ENCODE assay signal across 1 cellular context in genomic region chr12:50111693-50112455, GRCh38.
TF ChIP-seq lines count a peak whose summit lies in the region.

TSS of gene COX14 (plus strand) at chr12:50112236. CDS start at chr12:50120044, 7,808 bp downstream.

TF ChIP-seq in HEK293, 187 proteins besides CTCF, POLR2A, EP300 and RAD21 (continued from another document and continues in another):
- 0 out of 2 replicates have a peak, but pooled peaks have one; percentile 24 for TF ChIP-seq ZNF518A (tag by site-specific recombination; conservative IDR thresholded peaks at IDR 0.05; ENCODE audit: low read depth)
- TF ChIP-seq ZNF660 (tag by site-specific recombination; IDR thresholded peaks at IDR 0.05) = peak; percentile 58; the same call in 1 of the 2 replicates
- TF ChIP-seq ZBTB49 (tag by site-specific recombination; IDR thresholded peaks at IDR 0.05; ENCODE audit: low read depth) = no peak
- TF ChIP-seq INSM2 (tag by site-specific recombination; IDR thresholded peaks at IDR 0.05) = peak; percentile 65
- TF ChIP-seq MZF1 (tag by site-specific recombination; IDR thresholded peaks at IDR 0.05; ENCODE audit: borderline replicate concordance) = no peak
- TF ChIP-seq ZSCAN18 (tag by site-specific recombination; IDR thresholded peaks at IDR 0.05) = no peak
- TF ChIP-seq ZNF777 (tag by site-specific recombination; IDR thresholded peaks at IDR 0.05; ENCODE audit: borderline replicate concordance) = no peak
- TF ChIP-seq ZNF202 (tag by site-specific recombination; IDR thresholded peaks at IDR 0.05; ENCODE audit: borderline replicate concordance) = no peak
- TF ChIP-seq ZBTB20 (tag by site-specific recombination; IDR thresholded peaks at IDR 0.05) = peak; percentile 87; the same call in 1 of the 2 replicates
- TF ChIP-seq ZNF830 (tag by site-specific recombination; IDR thresholded peaks at IDR 0.05; ENCODE audit: low read depth) = no peak
- no peak for TF ChIP-seq ZNF530 (tag by site-specific recombination; IDR thresholded peaks at IDR 0.05; ENCODE audit: low read depth)
- TF ChIP-seq ZFP41 (tag by site-specific recombination; IDR thresholded peaks at IDR 0.05; ENCODE audit: borderline replicate concordance) = no peak
- TF ChIP-seq ZNF558 (tag by site-specific recombination; IDR thresholded peaks at IDR 0.05) = no peak
- no peak for TF ChIP-seq ZNF48 (tag by site-specific recombination; IDR thresholded peaks at IDR 0.05)
- no peak for TF ChIP-seq ZNF433 (tag by site-specific recombination; IDR thresholded peaks at IDR 0.05; ENCODE audit: low read depth)
- peak; percentile 79 for TF ChIP-seq ZNF629 (tag by site-specific recombination; IDR thresholded peaks at IDR 0.05)
- TF ChIP-seq ZNF354C (tag by site-specific recombination; IDR thresholded peaks at IDR 0.05; ENCODE audit: borderline replicate concordance, low read depth) = no peak
- peak; percentile 70; the same call in 1 of the 2 replicates for TF ChIP-seq PBX3 (CRISPR knock-in tag; IDR thresholded peaks at IDR 0.05)
- no peak for TF ChIP-seq YY2 (tag by site-specific recombination; IDR thresholded peaks at IDR 0.05)
- TF ChIP-seq BCL11B (tag by site-specific recombination; IDR thresholded peaks at IDR 0.05; ENCODE audit: low read depth) = no peak; the same call in 1 of the 2 replicates
- no peak for TF ChIP-seq KLF10 (tag by site-specific recombination; IDR thresholded peaks at IDR 0.05)
- TF ChIP-seq ZNF623 (tag by site-specific recombination; IDR thresholded peaks at IDR 0.05) = no peak
- TF ChIP-seq IKZF3 (tag by site-specific recombination; IDR thresholded peaks at IDR 0.05) = no peak
- TF ChIP-seq ZNF426 (tag by site-specific recombination; IDR thresholded peaks at IDR 0.05) = no peak
- TF ChIP-seq REPIN1 (tag by site-specific recombination; IDR thresholded peaks at IDR 0.05; ENCODE audit: low read depth) = peak; percentile 92; the same call in 1 of the 2 replicates
- TF ChIP-seq ZNF501 (tag by site-specific recombination; IDR thresholded peaks at IDR 0.05) = peak; percentile 99
- no peak; the same call in 1 of the 2 replicates for TF ChIP-seq ZNF561 (tag by site-specific recombination; IDR thresholded peaks at IDR 0.05; ENCODE audit: borderline replicate concordance)
- no peak for TF ChIP-seq MEIS1 (CRISPR knock-in tag; IDR thresholded peaks at IDR 0.05; ENCODE audit: borderline replicate concordance)
- TF ChIP-seq ZFP69B (tag by site-specific recombination; IDR thresholded peaks at IDR 0.05) = peak; percentile 75
- no peak for TF ChIP-seq ZNF555 (tag by site-specific recombination; conservative IDR thresholded peaks at IDR 0.05)
- peak; percentile 32; the same call in 1 of the 2 replicates for TF ChIP-seq ATF2 (tag by site-specific recombination; IDR thresholded peaks at IDR 0.05; ENCODE audit: low read depth)
- TF ChIP-seq ZNF837 (tag by site-specific recombination; IDR thresholded peaks at IDR 0.05) = no peak
- peak; percentile 80; the same call in 1 of the 2 replicates for TF ChIP-seq ZSCAN23 (tag by site-specific recombination; IDR thresholded peaks at IDR 0.05)
- no peak for TF ChIP-seq SETDB1 (IDR thresholded peaks at IDR 0.05; ENCODE audit: insufficient read length, low read length)
- TF ChIP-seq PRDM6 (tag by site-specific recombination; IDR thresholded peaks at IDR 0.05) = no peak
- TF ChIP-seq FEZF1 (tag by site-specific recombination; IDR thresholded peaks at IDR 0.05) = no peak
- TF ChIP-seq ZNF132 (tag by site-specific recombination; IDR thresholded peaks at IDR 0.05; ENCODE audit: borderline replicate concordance) = no peak
- TF ChIP-seq HOXC10 (CRISPR knock-in tag; IDR thresholded peaks at IDR 0.05) = 0 out of 2 replicates have a peak, but pooled peaks have one; percentile 48
- TF ChIP-seq SP2 (tag by site-specific recombination; IDR thresholded peaks at IDR 0.05) = peak; percentile 99
- no peak for TF ChIP-seq PRDM1 (tag by site-specific recombination; IDR thresholded peaks at IDR 0.05)
- TF ChIP-seq ZNF223 (tag by site-specific recombination; IDR thresholded peaks at IDR 0.05) = no peak
- TF ChIP-seq ZNF548 (tag by site-specific recombination; IDR thresholded peaks at IDR 0.05) = no peak
- 0 out of 2 replicates have a peak, but pooled peaks have one; percentile 61 for TF ChIP-seq ZNF324 (tag by site-specific recombination; IDR thresholded peaks at IDR 0.05)
- peak; percentile 54 for TF ChIP-seq ZIC2 (tag by site-specific recombination; IDR thresholded peaks at IDR 0.05)
- TF ChIP-seq ZNF350 (tag by site-specific recombination; IDR thresholded peaks at IDR 0.05) = no peak
- no peak for TF ChIP-seq ZNF768 (tag by site-specific recombination; IDR thresholded peaks at IDR 0.05)
- TF ChIP-seq ZBTB1 (tag by site-specific recombination; IDR thresholded peaks at IDR 0.05) = no peak
- TF ChIP-seq KLF8 (tag by site-specific recombination; IDR thresholded peaks at IDR 0.05) = peak; percentile 14; the same call in 1 of the 2 replicates
- TF ChIP-seq OVOL3 (tag by site-specific recombination; IDR thresholded peaks at IDR 0.05) = peak; percentile 58; the same call in 1 of the 2 replicates
- TF ChIP-seq ZNF658 (tag by site-specific recombination; IDR thresholded peaks at IDR 0.05) = no peak
- TF ChIP-seq ZNF664 (tag by site-specific recombination; IDR thresholded peaks at IDR 0.05) = no peak
- TF ChIP-seq ZNF114 (tag by site-specific recombination; IDR thresholded peaks at IDR 0.05) = no peak
- TF ChIP-seq OSR2 (tag by site-specific recombination; IDR thresholded peaks at IDR 0.05) = no peak
- TF ChIP-seq YY1 (tag by site-specific recombination; IDR thresholded peaks at IDR 0.05) = no peak; the same call in 1 of the 2 replicates
- no peak for TF ChIP-seq ZNF776 (tag by site-specific recombination; IDR thresholded peaks at IDR 0.05; ENCODE audit: borderline replicate concordance)
- no peak for TF ChIP-seq ZNF473 (tag by site-specific recombination; IDR thresholded peaks at IDR 0.05)
- TF ChIP-seq ZNF311 (tag by site-specific recombination; IDR thresholded peaks at IDR 0.05; ENCODE audit: borderline replicate concordance) = no peak
- peak; percentile 70; the same call in 1 of the 2 replicates for TF ChIP-seq ZNF394 (tag by site-specific recombination; IDR thresholded peaks at IDR 0.05; ENCODE audit: borderline replicate concordance)
- TF ChIP-seq EGR2 (tag by site-specific recombination; IDR thresholded peaks at IDR 0.05; ENCODE audit: low read depth) = no peak
- TF ChIP-seq ZNF19 (tag by site-specific recombination; IDR thresholded peaks at IDR 0.05; ENCODE audit: low read depth) = no peak
- no peak for TF ChIP-seq ZSCAN16 (tag by site-specific recombination; IDR thresholded peaks at IDR 0.05)
- 0 out of 2 replicates have a peak, but pooled peaks have one; percentile 55 for TF ChIP-seq MYNN (tag by site-specific recombination; IDR thresholded peaks at IDR 0.05; ENCODE audit: borderline replicate concordance)
